1 cellular context compared by ENCODE assay signal in the genomic region with DNA sequence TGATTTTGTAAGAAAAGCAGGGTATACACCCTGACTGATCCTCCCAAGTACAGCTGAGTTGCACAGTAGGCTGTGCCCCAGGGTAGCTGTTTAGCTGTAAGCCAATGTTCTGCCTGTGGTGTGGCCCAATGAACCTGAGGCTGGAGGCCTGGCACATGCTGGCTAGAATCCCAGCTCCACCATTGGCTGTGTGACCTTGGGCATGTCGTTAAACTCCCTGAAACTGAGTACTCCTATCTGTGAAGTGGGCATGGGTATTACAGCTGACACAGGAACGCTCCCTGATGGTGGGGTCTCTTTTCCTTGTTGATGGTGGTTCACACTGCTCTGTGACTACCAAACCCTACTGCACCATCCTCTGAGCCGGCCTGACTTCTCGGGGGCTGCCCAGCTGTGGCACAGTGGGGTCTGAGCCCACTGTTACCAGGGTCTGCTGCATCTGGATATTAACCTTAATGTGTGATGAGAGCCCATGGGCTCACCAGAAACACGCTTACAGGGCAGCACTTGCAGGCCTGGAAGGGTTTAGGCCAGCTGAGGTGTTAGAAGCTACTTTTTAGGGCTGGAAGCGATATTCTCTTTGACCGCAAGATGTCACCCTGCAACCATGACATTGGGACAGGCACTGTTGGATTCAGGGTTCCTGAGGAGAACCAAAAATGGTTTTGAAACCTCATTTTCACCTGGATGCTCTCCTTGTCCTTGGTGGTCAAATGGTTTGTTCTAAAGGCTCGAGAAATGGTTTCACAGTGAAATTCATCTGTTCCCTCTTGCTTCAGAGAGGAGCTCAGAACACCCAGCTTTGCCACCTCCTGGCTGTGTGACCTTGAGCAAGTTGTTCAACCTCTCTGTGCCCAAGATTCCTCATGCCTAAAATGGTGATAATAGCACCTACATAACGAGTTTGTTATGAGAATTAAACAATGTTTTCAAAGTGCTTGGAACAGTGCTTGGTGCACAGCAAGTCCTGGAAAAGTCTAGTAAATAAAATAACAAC.
TF ChIP-seq lines count a peak whose summit lies in the region.

No MANE protein-coding gene starts in this region.

TF ChIP-seq in GM23338, 12 proteins besides CTCF, POLR2A, EP300 and RAD21 (continued from another document):
- TF ChIP-seq EZH2phosphoT487 (IDR thresholded peaks at IDR 0.05; ENCODE audit: unreplicated experiment) (no peak), ETS1 (IDR thresholded peaks at IDR 0.05) (no peak), JUNB (IDR thresholded peaks at IDR 0.05; ENCODE audit: unreplicated experiment) (no peak), ZNF462 (CRISPR knock-in tag; IDR thresholded peaks at IDR 0.05) (no peak), NANOG (IDR thresholded peaks at IDR 0.05; ENCODE audit: borderline replicate concordance) (no peak), EZH2 (IDR thresholded peaks at IDR 0.05; ENCODE audit: low read depth, unreplicated experiment) (no peak), ZNF114 (CRISPR knock-in tag; IDR thresholded peaks at IDR 0.05) (no peak), STAT1 (IDR thresholded peaks at IDR 0.05; ENCODE audit: unreplicated experiment) (no peak), POLR2AphosphoS5 (IDR thresholded peaks at IDR 0.05; ENCODE audit: low read depth) (no peak), ZNF331 (CRISPR knock-in tag; IDR thresholded peaks at IDR 0.05; ENCODE audit: low read depth) (no peak)
TF ChIP-seq in GM23338: peak in this region for 0.
